In genomic region chr1:8718878-8719361, GRCh38 we compare ENCODE assay signal across 13 cellular contexts.
DNase-seq lines count a peak whose midpoint lies in the region; ATAC-seq and TF ChIP-seq lines count a peak whose summit lies in the region.
"Had no signal": no experiment of that assay in that cellular context is flagged by ENCODE, and none has a peak within 500 bp of the region (broad histone marks: within the 10 kb centered on the region; RNA-seq: fewer than 3 reads in every experiment).

No MANE protein-coding gene starts in this region.

- H3K27ac ChIP-seq in H9 (ENCODE audit: insufficient read length, low read depth, low read length) = no peak overlapping the region
- no peak overlapping the region for H3K27ac ChIP-seq in vagina
- H3K27ac ChIP-seq: psoas muscle had no signal

- H3K9me3 Mint-ChIP-seq in H9 = no peaks in the 10 kb centered on the region
- H3K9me3 Mint-ChIP-seq in memory B cell = peaks cover 2% of the 10 kb centered on the region
- H3K9me3 Mint-ChIP-seq: IgD-negative memory B cell had no signal

- in situ Hi-C loops in astrocyte of the cerebellum (cut with HindIII; ENCODE audit: low sequenced_read_pairs) = no loop called here

- H3K4me3 Mint-ChIP-seq in H9 (0 out of 5 replicates have a peak overlapping the region, but pooled peaks of 1 of the 2 experiments have one; percentile 4), memory B cell (no peak overlapping the region)
- H3K4me3 Mint-ChIP-seq: IgD-negative memory B cell had no signal

- H3K27ac Mint-ChIP-seq in H9 (no peak overlapping the region; a peak in 1 of 7 replicates), memory B cell (peak overlapping the region; percentile 31)
- H3K27ac Mint-ChIP-seq: IgD-negative memory B cell had no signal

- H3K23me2 ChIP-seq in H9 (ENCODE audit: insufficient read length, low read depth, low read length, poor library complexity, severe bottlenecking) = no peaks in the 10 kb centered on the region

- TF ChIP-seq POLR2A in vagina (IDR thresholded peaks at IDR 0.05) = no peak

- H4K5ac ChIP-seq in H9 (ENCODE audit: insufficient read length, low read depth, low read length) = no peak overlapping the region

- H4K91ac ChIP-seq in H9 (ENCODE audit: insufficient read length, low read depth, low read length) = no peak overlapping the region

- WGBS in H9 (ENCODE audit: extremely low coverage, insufficient read length, low lambda C conversion rate) = no CpG with 5 or more reads among the region's 3 CpGs

- no peak overlapping the region for H3K4ac ChIP-seq in H9 (ENCODE audit: low read depth, low read length)

- H3K14ac ChIP-seq in H9 (ENCODE audit: insufficient read depth, low read length) = no peak overlapping the region

- H3K27me3 ChIP-seq in H9 (ENCODE audit: insufficient read depth, low read length) (no peaks in the 10 kb centered on the region), vagina (no peaks in the 10 kb centered on the region)

- no peak overlapping the region for H2BK120ac ChIP-seq in H9 (ENCODE audit: low read depth, low read length, poor library complexity, severe bottlenecking)

- no peaks in the 10 kb centered on the region; the same call in 1 of the 2 replicates for H3K4me1 ChIP-seq in H9 (ENCODE audit: insufficient read depth, low read length)
- no peaks in the 10 kb centered on the region for H3K4me1 ChIP-seq in vagina

- no peak overlapping the region for H3K23ac ChIP-seq in H9 (ENCODE audit: insufficient read length, low read depth, low read length)

- peak; percentile 44 for TF ChIP-seq CTCF in H9 (conservative IDR thresholded peaks at IDR 0.05)
- peak; percentile 29 for TF ChIP-seq CTCF in astrocyte of the cerebellum (IDR thresholded peaks at IDR 0.05; ENCODE audit: low read depth, low read length, missing control alignments)
- no peak for TF ChIP-seq CTCF in vagina (IDR thresholded peaks at IDR 0.05)

- H3K56ac ChIP-seq in H9 (ENCODE audit: insufficient read length, low read depth, low read length) = no peak overlapping the region

- H3K9ac ChIP-seq in H9 (ENCODE audit: extremely low read depth, insufficient read length, low read length) = no peak overlapping the region

- H3K4me2 ChIP-seq in H9 (ENCODE audit: insufficient read depth, insufficient read length, low read length) = no peak overlapping the region

- intact Hi-C loops in vagina (cut with DNase I) = no loop called here

- H2AK5ac ChIP-seq in H9 (ENCODE audit: insufficient read length, low read length) = no peak overlapping the region

- peaks cover 36 to 37% of the 10 kb centered on the region in 2 experiments for H3K4me1 Mint-ChIP-seq in H9
- peaks cover 27% of the 10 kb centered on the region for H3K4me1 Mint-ChIP-seq in memory B cell

- H3K36me3 Mint-ChIP-seq in H9 (ENCODE audit: insufficient read depth in 1 of 3, low read depth in 3 of 3) (no peaks in the 10 kb centered on the region; a peak in 1 of 7 replicates), memory B cell (peaks cover 5% of the 10 kb centered on the region)

- H2BK20ac ChIP-seq in H9 (ENCODE audit: low read depth, low read length, poor library complexity, severe bottlenecking) = no peak overlapping the region

- H4K8ac ChIP-seq in H9 (replicated peaks; ENCODE audit: insufficient read length, low read depth, low read length) = no peak overlapping the region

- no peak overlapping the region for H2AFZ ChIP-seq in H9 (ENCODE audit: low read length)

- H3K4me3 ChIP-seq in astrocyte of the cerebellum (ENCODE audit: low read depth, low read length) = no peak overlapping the region
- no peak overlapping the region for H3K4me3 ChIP-seq in vagina
- H3K4me3 ChIP-seq: psoas muscle had no signal

- no peaks in the 10 kb centered on the region for H3K9me3 ChIP-seq in H9 (ENCODE audit: control insufficient read depth, low read depth, low read length)
- H3K9me3 ChIP-seq in vagina = no peaks in the 10 kb centered on the region
- H3K9me3 ChIP-seq: psoas muscle had no signal

- H3K79me2 ChIP-seq in H9 (ENCODE audit: insufficient read depth, low read length) = peaks cover 4% of the 10 kb centered on the region; the same call in 1 of the 2 replicates

- no peak for ATAC-seq in memory B cell (ENCODE audit: low read depth)
- ATAC-seq: activated CD4-positive, CD25-positive, alpha-beta regulatory T cell treated with anti-CD3 and anti-CD28 coated beads, Interleukin-2, amount 50 U/mL, for 24 hours had no signal

- no peak overlapping the region for H2BK15ac ChIP-seq in H9 (ENCODE audit: low read depth, low read length)

- H2BK5ac ChIP-seq in H9 (ENCODE audit: insufficient read length, low read length) = no peak overlapping the region

- no peak overlapping the region for H3K18ac ChIP-seq in H9 (ENCODE audit: insufficient read length, low read depth, low read length)

- H3K27me3 Mint-ChIP-seq in H9 (ENCODE audit: low read depth) = no peaks in the 10 kb centered on the region
- H3K27me3 Mint-ChIP-seq in memory B cell = no peaks in the 10 kb centered on the region

- no peaks in the 10 kb centered on the region for H3K36me3 ChIP-seq in vagina

- peaks cover 6% of the 10 kb centered on the region for H3K79me1 ChIP-seq in H9 (ENCODE audit: insufficient read depth, low read depth, low read length, poor library complexity, severe bottlenecking)

- no peaks in the 10 kb centered on the region for H4K20me1 ChIP-seq in H9 (ENCODE audit: control insufficient read depth, insufficient read depth, insufficient read length)

- H3T11ph ChIP-seq in H9 (ENCODE audit: low read length) = no peak overlapping the region

- DNase-seq in D341Med (ENCODE audit: low spot score) = peak; percentile 29
- no peak for DNase-seq in H9
- DNase-seq in astrocyte of the cerebellum (ENCODE audit: low read depth) = no peak
- DNase-seq in memory B cell (ENCODE audit: low spot score in 2 of 2) = no peak
- DNase-seq in LoVo (ENCODE audit: low spot score) = no peak
- no peak for DNase-seq in vagina (ENCODE audit: extremely low spot score in 2 of 2)
- DNase-seq in NCI-H2196 (lab: John Stamatoyannopoulos, UW; ENCODE audit: unreplicated experiment) = no peak
- DNase-seq in NCI-H510A treated with DMSO at 0.1 percent for 48 hours (lab: John Stamatoyannopoulos, UW) = no peak
- DNase-seq: activated naive CD4-positive, alpha-beta T cell treated with anti-CD3 and anti-CD28 coated beads, Interleukin-2, amount 50 U/mL, for 16 hours; GF-D8; psoas muscle had no signal

- H2BK12ac ChIP-seq in H9 (ENCODE audit: insufficient read length, low read depth, low read length) = no peak overlapping the region

Comparison
In these comparisons a context has a peak if more than half of its experiments do, and no peak if none do; other contexts are left out.
1. CTCF ChIP-seq: peak in H9 (single experiment) and astrocyte of the cerebellum (single experiment); none in vagina (0 of 3).